In the genomic region with DNA sequence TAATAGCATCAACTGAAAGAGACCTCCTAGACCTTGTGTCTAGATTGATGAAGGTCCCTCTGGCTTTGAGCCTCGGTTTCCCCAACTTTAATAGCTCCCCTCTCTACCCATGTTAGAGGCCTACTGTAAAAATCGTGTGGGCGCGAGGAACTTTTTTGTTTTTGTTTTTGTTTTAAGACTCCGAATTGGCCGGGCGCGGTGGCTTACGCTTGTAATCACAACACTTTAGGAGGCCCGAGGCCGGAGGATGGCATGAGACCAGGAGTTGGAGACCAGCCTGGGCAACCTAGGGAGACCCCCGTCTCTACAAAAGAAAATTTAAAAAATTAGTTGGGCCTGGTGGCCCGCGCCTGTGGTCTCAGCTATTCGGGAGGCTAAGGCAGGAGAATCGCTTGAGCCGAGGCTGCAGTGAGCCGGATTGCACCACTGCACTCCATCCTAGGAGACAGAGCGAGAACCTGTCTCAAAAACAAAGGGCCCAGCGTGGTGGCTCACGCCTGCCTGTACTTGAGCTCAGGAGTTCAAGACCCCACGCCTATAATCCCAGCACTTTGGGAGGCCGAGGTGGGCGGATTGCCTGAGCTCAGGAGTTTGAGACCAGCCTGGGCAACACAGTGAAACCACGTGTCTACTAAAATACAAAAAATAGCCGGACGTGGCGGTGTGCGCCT, we compare ENCODE assay signal across 8 cellular contexts. TPM values are rescaled to one million over a fixed set of nuclear protein-coding genes. Genes with fewer than 3 reads are reported as not detected.
A peak's percentile ranks its signal among the peaks of the same experiment; 100 is the strongest.
DNase-seq lines count a peak whose midpoint lies in the region; ATAC-seq and TF ChIP-seq lines count a peak whose summit lies in the region.

No MANE protein-coding gene starts in this region.

- TF ChIP-seq POLR2A in GM18505 (IDR thresholded peaks at IDR 0.05; ENCODE audit: borderline replicate concordance, extremely low read depth, insufficient read depth, insufficient read length): no peak

- DNase-seq in GM06990 (ENCODE audit: extremely low read depth, insufficient read length) (no peak), RPMI7951 (ENCODE audit: low read depth) (peak; percentile 16), endothelial cell (ENCODE audit: low spot score) (peak; percentile 25), osteoblast (ENCODE audit: insufficient read length, low spot score, missing footprints) (no peak), GDM1 (lab: John Stamatoyannopoulos, UW) (no peak)

- H3K27ac ChIP-seq in osteoblast (ENCODE audit: low read depth, low read length): peak overlapping the region; percentile 92

- TF ChIP-seq CTCF in GM06990 (IDR thresholded peaks at IDR 0.05; ENCODE audit: insufficient read depth, low read length, poor library complexity, severe bottlenecking) (no peak), endothelial cell (IDR thresholded peaks at IDR 0.05; ENCODE audit: unreplicated experiment) (no peak), osteoblast (IDR thresholded peaks at IDR 0.05; ENCODE audit: extremely low read depth, low read depth, low read length) (no peak)

- H3K27ac Mint-ChIP-seq in endothelial cell (ENCODE audit: unreplicated experiment): peak overlapping the region; percentile 97

- no peaks in the 10 kb centered on the region for H3K27me3 ChIP-seq in GM06990 (replicated peaks; ENCODE audit: control insufficient read depth, insufficient read depth, low read length)
- no peaks in the 10 kb centered on the region for H3K27me3 ChIP-seq in osteoblast (ENCODE audit: insufficient read depth, low read length)

- H3K9me3 ChIP-seq in osteoblast (ENCODE audit: low read depth, low read length): no peaks in the 10 kb centered on the region

- H3K4me1 ChIP-seq in osteoblast (ENCODE audit: insufficient read depth, low read length): peaks cover 28% of the 10 kb centered on the region

- peaks cover 13% of the 10 kb centered on the region for H3K27me3 Mint-ChIP-seq in endothelial cell (ENCODE audit: unreplicated experiment)

- H3K4me3 ChIP-seq in GM06990 (replicated peaks; ENCODE audit: low read depth, low read length): peak overlapping the region; percentile 86
- H3K4me3 ChIP-seq in osteoblast (ENCODE audit: insufficient read depth, low read length): peak overlapping the region; percentile 94

- peaks cover 16% of the 10 kb centered on the region for H3K36me3 Mint-ChIP-seq in endothelial cell (ENCODE audit: low read depth, unreplicated experiment)

- H3K36me3 ChIP-seq in GM06990 (ENCODE audit: control insufficient read depth, insufficient read depth, low read length): no peaks in the 10 kb centered on the region
- H3K36me3 ChIP-seq in osteoblast (ENCODE audit: insufficient read depth, low read length): no peaks in the 10 kb centered on the region

- peak overlapping the region; percentile 95 for H3K4me2 ChIP-seq in osteoblast (ENCODE audit: insufficient read depth, low read length)

- H3K79me2 ChIP-seq in osteoblast (ENCODE audit: insufficient read depth, low read length): peaks cover 41% of the 10 kb centered on the region

- peaks cover 33% of the 10 kb centered on the region for H4K20me1 ChIP-seq in osteoblast (ENCODE audit: insufficient read depth, low read length)

- peaks cover 38% of the 10 kb centered on the region for H3K4me1 Mint-ChIP-seq in endothelial cell (ENCODE audit: unreplicated experiment)

- H3K9me3 Mint-ChIP-seq in endothelial cell (ENCODE audit: unreplicated experiment): no peaks in the 10 kb centered on the region

- no peak for ATAC-seq in GM21619 (IDR thresholded peaks at IDR 0.05; ENCODE audit: unreplicated experiment)
- no peak for ATAC-seq in GM18505 (IDR thresholded peaks at IDR 0.05; ENCODE audit: unreplicated experiment)
- no peak for ATAC-seq in GM18858 (IDR thresholded peaks at IDR 0.05; ENCODE audit: unreplicated experiment)

- peak overlapping the region; percentile 92 for H3K4me3 Mint-ChIP-seq in endothelial cell (ENCODE audit: unreplicated experiment)

- peak overlapping the region; percentile 99 for H2AFZ ChIP-seq in osteoblast (ENCODE audit: low read length)

RNA-seq across cellular contexts. Expression of gene PPP6R1, which starts 0.9 kb away (rescaled TPM):
- total RNA-seq in RPMI7951 (2014; rRNA removed; shearing (Covaris generic)): 19.7 and 28.0 TPM in 2 replicates
- 65.6 TPM for total RNA-seq in endothelial cell (ENCODE audit: unreplicated experiment)
- total RNA-seq in osteoblast: 27.1 and 32.6 TPM in 2 replicates

RNA-seq across cellular contexts. Expression of gene HSPBP1, which starts 20.2 kb away (rescaled TPM):
- 35.1 and 57.0 TPM in 2 replicates for total RNA-seq in RPMI7951 (2014; rRNA removed; shearing (Covaris generic))
- total RNA-seq in endothelial cell (ENCODE audit: unreplicated experiment) (24.6 TPM), osteoblast (20.6 and 26.4 TPM in 2 replicates)

RNA-seq across cellular contexts. Expression of gene BRSK1, which starts 24.1 kb away (rescaled TPM):
- 1.1 and 1.2 TPM in 2 replicates for total RNA-seq in RPMI7951 (2014; rRNA removed; shearing (Covaris generic))
- 14.1 TPM for total RNA-seq in endothelial cell (ENCODE audit: unreplicated experiment)
- 1.8 and 4.0 TPM in 2 replicates for total RNA-seq in osteoblast

RNA-seq across cellular contexts. Expression of gene TMEM86B, which starts 31.1 kb away (rescaled TPM):
- total RNA-seq in RPMI7951 (2014; rRNA removed; shearing (Covaris generic)): 0.20 and 0.60 TPM in 2 replicates
- total RNA-seq in endothelial cell (ENCODE audit: unreplicated experiment) (4.1 TPM), osteoblast (1.5 and 2.5 TPM in 2 replicates)

RNA-seq across cellular contexts. Expression of gene PTPRH, which starts 50.4 kb away (rescaled TPM):
- 5.4 and 6.0 TPM in 2 replicates for total RNA-seq in RPMI7951 (2014; rRNA removed; shearing (Covaris generic))
- total RNA-seq in endothelial cell (ENCODE audit: unreplicated experiment): not detected
- 0.88 and 1.1 TPM in 2 replicates for total RNA-seq in osteoblast

Comparison
In these comparisons a context has a peak if more than half of its experiments do, and no peak if none do; other contexts are left out.
1. DNase-seq: peak in RPMI7951 (single experiment) and endothelial cell (single experiment); none in GM06990 (single experiment), osteoblast (single experiment) and GDM1 (single experiment).